ENCODE assay signal across 1 cellular context in the genomic region with DNA sequence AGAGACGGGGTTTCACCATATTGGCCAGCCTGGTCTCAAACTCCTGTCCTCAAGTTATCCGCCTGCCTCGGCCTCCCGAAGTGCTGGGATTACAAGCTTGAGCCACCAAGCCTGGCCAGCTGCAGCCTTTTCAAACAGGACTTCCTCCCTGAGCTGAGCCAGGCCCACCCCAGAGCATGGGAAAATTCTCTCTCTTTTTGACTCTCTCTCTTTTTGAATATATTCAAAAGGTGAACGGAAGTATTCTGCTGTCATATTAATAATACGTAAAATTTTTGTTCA.
TF ChIP-seq lines count a peak whose summit lies in the region.

No MANE protein-coding gene starts in this region.

TF ChIP-seq in H1, 55 proteins besides CTCF, POLR2A, EP300 and RAD21:
- TF ChIP-seq KDM1A (IDR thresholded peaks at IDR 0.05; ENCODE audit: borderline replicate concordance, low read length), result no peak
- TF ChIP-seq JUND (IDR thresholded peaks at IDR 0.05; ENCODE audit: low read length), result no peak
- TF ChIP-seq TBP (IDR thresholded peaks at IDR 0.05; ENCODE audit: low read depth, low read length), result no peak
- TF ChIP-seq POU5F1 (IDR thresholded peaks at IDR 0.05; ENCODE audit: low read depth, low read length), result no peak
- TF ChIP-seq ASH2L (IDR thresholded peaks at IDR 0.05; ENCODE audit: low read length), result no peak
- TF ChIP-seq PHF8 (conservative IDR thresholded peaks at IDR 0.05; ENCODE audit: low read depth, low read length), result no peak
- TF ChIP-seq SIN3A (conservative IDR thresholded peaks at IDR 0.05 in 1 of 2, IDR thresholded peaks at IDR 0.05 in 1 of 2; ENCODE audit: low read depth in 1 of 2, low read length in 2 of 2), result no peak
- TF ChIP-seq EZH2 (IDR thresholded peaks at IDR 0.05; ENCODE audit: low read depth, low read length, severe bottlenecking), result no peak
- TF ChIP-seq, protein P1, sequence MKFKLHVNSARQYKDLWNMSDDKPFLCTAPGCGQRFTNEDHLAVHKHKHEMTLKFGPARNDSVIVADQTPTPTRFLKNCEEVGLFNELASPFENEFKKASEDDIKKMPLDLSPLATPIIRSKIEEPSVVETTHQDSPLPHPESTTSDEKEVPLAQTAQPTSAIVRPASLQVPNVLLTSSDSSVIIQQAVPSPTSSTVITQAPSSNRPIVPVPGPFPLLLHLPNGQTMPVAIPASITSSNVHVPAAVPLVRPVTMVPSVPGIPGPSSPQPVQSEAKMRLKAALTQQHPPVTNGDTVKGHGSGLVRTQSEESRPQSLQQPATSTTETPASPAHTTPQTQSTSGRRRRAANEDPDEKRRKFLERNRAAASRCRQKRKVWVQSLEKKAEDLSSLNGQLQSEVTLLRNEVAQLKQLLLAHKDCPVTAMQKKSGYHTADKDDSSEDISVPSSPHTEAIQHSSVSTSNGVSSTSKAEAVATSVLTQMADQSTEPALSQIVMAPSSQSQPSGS (IDR thresholded peaks at IDR 0.05; ENCODE audit: low read length), result no peak
- no peak for TF ChIP-seq NRF1 (IDR thresholded peaks at IDR 0.05; ENCODE audit: low read depth, low read length)
- no peak for TF ChIP-seq CEBPB (IDR thresholded peaks at IDR 0.05; ENCODE audit: low read depth, low read length)
- TF ChIP-seq, protein P2, sequence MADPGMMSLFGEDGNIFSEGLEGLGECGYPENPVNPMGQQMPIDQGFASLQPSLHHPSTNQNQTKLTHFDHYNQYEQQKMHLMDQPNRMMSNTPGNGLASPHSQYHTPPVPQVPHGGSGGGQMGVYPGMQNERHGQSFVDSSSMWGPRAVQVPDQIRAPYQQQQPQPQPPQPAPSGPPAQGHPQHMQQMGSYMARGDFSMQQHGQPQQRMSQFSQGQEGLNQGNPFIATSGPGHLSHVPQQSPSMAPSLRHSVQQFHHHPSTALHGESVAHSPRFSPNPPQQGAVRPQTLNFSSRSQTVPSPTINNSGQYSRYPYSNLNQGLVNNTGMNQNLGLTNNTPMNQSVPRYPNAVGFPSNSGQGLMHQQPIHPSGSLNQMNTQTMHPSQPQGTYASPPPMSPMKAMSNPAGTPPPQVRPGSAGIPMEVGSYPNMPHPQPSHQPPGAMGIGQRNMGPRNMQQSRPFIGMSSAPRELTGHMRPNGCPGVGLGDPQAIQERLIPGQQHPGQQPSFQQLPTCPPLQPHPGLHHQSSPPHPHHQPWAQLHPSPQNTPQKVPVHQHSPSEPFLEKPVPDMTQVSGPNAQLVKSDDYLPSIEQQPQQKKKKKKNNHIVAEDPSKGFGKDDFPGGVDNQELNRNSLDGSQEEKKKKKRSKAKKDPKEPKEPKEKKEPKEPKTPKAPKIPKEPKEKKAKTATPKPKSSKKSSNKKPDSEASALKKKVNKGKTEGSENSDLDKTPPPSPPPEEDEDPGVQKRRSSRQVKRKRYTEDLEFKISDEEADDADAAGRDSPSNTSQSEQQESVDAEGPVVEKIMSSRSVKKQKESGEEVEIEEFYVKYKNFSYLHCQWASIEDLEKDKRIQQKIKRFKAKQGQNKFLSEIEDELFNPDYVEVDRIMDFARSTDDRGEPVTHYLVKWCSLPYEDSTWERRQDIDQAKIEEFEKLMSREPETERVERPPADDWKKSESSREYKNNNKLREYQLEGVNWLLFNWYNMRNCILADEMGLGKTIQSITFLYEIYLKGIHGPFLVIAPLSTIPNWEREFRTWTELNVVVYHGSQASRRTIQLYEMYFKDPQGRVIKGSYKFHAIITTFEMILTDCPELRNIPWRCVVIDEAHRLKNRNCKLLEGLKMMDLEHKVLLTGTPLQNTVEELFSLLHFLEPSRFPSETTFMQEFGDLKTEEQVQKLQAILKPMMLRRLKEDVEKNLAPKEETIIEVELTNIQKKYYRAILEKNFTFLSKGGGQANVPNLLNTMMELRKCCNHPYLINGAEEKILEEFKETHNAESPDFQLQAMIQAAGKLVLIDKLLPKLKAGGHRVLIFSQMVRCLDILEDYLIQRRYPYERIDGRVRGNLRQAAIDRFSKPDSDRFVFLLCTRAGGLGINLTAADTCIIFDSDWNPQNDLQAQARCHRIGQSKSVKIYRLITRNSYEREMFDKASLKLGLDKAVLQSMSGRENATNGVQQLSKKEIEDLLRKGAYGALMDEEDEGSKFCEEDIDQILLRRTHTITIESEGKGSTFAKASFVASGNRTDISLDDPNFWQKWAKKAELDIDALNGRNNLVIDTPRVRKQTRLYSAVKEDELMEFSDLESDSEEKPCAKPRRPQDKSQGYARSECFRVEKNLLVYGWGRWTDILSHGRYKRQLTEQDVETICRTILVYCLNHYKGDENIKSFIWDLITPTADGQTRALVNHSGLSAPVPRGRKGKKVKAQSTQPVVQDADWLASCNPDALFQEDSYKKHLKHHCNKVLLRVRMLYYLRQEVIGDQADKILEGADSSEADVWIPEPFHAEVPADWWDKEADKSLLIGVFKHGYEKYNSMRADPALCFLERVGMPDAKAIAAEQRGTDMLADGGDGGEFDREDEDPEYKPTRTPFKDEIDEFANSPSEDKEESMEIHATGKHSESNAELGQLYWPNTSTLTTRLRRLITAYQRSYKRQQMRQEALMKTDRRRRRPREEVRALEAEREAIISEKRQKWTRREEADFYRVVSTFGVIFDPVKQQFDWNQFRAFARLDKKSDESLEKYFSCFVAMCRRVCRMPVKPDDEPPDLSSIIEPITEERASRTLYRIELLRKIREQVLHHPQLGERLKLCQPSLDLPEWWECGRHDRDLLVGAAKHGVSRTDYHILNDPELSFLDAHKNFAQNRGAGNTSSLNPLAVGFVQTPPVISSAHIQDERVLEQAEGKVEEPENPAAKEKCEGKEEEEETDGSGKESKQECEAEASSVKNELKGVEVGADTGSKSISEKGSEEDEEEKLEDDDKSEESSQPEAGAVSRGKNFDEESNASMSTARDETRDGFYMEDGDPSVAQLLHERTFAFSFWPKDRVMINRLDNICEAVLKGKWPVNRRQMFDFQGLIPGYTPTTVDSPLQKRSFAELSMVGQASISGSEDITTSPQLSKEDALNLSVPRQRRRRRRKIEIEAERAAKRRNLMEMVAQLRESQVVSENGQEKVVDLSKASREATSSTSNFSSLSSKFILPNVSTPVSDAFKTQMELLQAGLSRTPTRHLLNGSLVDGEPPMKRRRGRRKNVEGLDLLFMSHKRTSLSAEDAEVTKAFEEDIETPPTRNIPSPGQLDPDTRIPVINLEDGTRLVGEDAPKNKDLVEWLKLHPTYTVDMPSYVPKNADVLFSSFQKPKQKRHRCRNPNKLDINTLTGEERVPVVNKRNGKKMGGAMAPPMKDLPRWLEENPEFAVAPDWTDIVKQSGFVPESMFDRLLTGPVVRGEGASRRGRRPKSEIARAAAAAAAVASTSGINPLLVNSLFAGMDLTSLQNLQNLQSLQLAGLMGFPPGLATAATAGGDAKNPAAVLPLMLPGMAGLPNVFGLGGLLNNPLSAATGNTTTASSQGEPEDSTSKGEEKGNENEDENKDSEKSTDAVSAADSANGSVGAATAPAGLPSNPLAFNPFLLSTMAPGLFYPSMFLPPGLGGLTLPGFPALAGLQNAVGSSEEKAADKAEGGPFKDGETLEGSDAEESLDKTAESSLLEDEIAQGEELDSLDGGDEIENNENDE (IDR thresholded peaks at IDR 0.05; ENCODE audit: insufficient replicate concordance, low read length), result no peak
- TF ChIP-seq CHD2 (IDR thresholded peaks at IDR 0.05; ENCODE audit: low read length), result no peak
- no peak for TF ChIP-seq SAP30 (IDR thresholded peaks at IDR 0.05; ENCODE audit: insufficient read depth, insufficient replicate concordance, low read length)
- no peak for TF ChIP-seq KDM4A (IDR thresholded peaks at IDR 0.05; ENCODE audit: low read depth, low read length, severe bottlenecking)
- TF ChIP-seq, protein P3, sequence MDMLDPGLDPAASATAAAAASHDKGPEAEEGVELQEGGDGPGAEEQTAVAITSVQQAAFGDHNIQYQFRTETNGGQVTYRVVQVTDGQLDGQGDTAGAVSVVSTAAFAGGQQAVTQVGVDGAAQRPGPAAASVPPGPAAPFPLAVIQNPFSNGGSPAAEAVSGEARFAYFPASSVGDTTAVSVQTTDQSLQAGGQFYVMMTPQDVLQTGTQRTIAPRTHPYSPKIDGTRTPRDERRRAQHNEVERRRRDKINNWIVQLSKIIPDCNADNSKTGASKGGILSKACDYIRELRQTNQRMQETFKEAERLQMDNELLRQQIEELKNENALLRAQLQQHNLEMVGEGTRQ (IDR thresholded peaks at IDR 0.05; ENCODE audit: low read length), result no peak
- TF ChIP-seq NANOG (IDR thresholded peaks at IDR 0.05; ENCODE audit: insufficient read depth, low read depth, low read length, poor library complexity, severe bottlenecking), result no peak
- TF ChIP-seq GTF2F1 (IDR thresholded peaks at IDR 0.05; ENCODE audit: borderline replicate concordance, low read depth, low read length), result no peak
- no peak for TF ChIP-seq ZNF274 (IDR thresholded peaks at IDR 0.05; ENCODE audit: borderline replicate concordance, extremely low read depth, low read length)
